Comparison of ENCODE assay signal across 9 cellular contexts in the genomic region with DNA sequence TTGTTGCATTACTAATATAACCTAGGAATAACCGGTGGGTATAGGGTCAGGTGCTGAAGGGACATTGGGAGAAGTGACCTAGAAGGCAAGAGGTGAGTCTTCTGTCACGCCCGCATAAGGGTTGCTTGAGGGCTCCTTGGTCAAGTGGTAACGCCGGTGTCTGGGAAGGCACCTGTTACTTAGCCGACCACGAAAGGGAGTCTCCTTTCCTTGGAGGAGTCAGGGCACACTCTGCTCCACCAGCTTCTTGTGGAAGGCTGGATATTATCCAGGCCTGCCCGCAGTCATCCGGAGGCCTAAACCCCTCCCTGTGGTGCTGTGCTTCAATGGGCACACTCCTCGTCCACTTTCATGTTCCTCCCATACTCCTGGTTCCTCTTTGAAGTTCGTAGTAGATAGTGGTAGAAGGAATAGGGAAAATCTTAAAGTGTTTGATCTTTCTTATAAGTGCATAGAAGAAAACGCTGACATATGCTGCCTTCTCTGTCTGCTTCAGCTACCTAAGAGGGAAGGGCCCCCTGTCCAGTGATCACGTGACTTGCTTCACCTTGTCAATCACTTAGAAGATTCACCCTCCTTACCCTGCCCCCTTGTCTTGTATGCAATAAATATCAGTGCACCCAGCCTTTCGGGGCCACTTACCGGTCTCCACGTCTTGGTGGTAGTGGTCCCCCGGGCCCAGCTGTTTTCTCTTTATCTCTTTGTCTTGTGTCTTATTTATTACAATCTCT. TPM values are rescaled to one million over a fixed set of nuclear protein-coding genes. Genes with fewer than 3 reads are reported as not detected.
A peak's percentile ranks its signal among the peaks of the same experiment; 100 is the strongest.
DNase-seq lines count a peak whose midpoint lies in the region; ATAC-seq and TF ChIP-seq lines count a peak whose summit lies in the region.
"Not testable (repeated sequence)": the region's sequence is repeated elsewhere in the genome, so short reads cannot be mapped to it uniquely, and the experiment has no call there.
"Had no signal": no experiment of that assay in that cellular context is flagged by ENCODE, and none has a peak within 500 bp of the region (broad histone marks: within the 10 kb centered on the region; RNA-seq: fewer than 3 reads in every experiment).

No MANE protein-coding gene starts in this region.

- CTCF ChIA-PET in RWPE1 (lab: Yijun Ruan, JAX) = not testable (repeated sequence)

- not testable (repeated sequence) for TF ChIP-seq EP300 in upper lobe of left lung (IDR thresholded peaks at IDR 0.05)

- H3K27me3 ChIP-seq in esophagus squamous epithelium, right atrium auricular region, upper lobe of left lung: not testable (repeated sequence)
- H3K27me3 ChIP-seq in psoas muscle (ENCODE audit: insufficient read depth in 3 of 3, low read length in 2 of 3) (peaks cover 0 to 21% (median 0%) of the 10 kb centered on the region in 3 donors), spleen (replicated peaks in 1 of 7) (peaks cover 0 to 23% (median 0%) of the 10 kb centered on the region in 7 donors)

- ATAC-seq in psoas muscle; upper lobe of left lung (ENCODE audit: low FRiP score in 2 of 2): not testable (repeated sequence)

- not testable (repeated sequence) for H3K27me3 Mint-ChIP-seq in brain

- DNase-seq in RWPE1 (ENCODE audit: low spot score); esophagus squamous epithelium (lab: John Stamatoyannopoulos, UW); right atrium auricular region (ENCODE audit: low spot score); psoas muscle; upper lobe of left lung: not testable (repeated sequence)
- DNase-seq in myocyte (ENCODE audit: low read depth) = peak; percentile 82
- peak; percentile 56 for DNase-seq in spleen

- H3K27ac Mint-ChIP-seq in brain = peak overlapping the region in 3 of 5 experiments; percentile 68 to 98 (median 93)

- TF ChIP-seq POLR2A in esophagus squamous epithelium (IDR thresholded peaks at IDR 0.05); spleen (IDR thresholded peaks at IDR 0.05); upper lobe of left lung (IDR thresholded peaks at IDR 0.05): not testable (repeated sequence)

- H3K36me3 Mint-ChIP-seq in brain = peaks cover 49% of the 10 kb centered on the region

- intact Hi-C loops in esophagus squamous epithelium (cut with DNase I); psoas muscle (cut with DNase I); spleen (cut with DNase I; ENCODE audit: low total_unique reads): not testable (repeated sequence)

- 77 to 84% methylated on average over 17 of the region's 17 CpGs for WGBS in esophagus squamous epithelium, 2 donors
- WGBS in psoas muscle, 3 donors = 60 to 69% (median 63%) methylated on average over 17 of the region's 17 CpGs
- WGBS in spleen, 5 donors = 88 to 95% (median 91%) methylated on average over 17 of the region's 17 CpGs
- WGBS in upper lobe of left lung, 2 donors = 66 to 74% methylated on average over 17 of the region's 17 CpGs

- H3K36me3 ChIP-seq in esophagus squamous epithelium = peaks cover 0 to 21% (median 0%) of the 10 kb centered on the region in 3 donors
- H3K36me3 ChIP-seq in right atrium auricular region; psoas muscle (ENCODE audit: insufficient read depth in 1 of 2, low read depth in 1 of 2); spleen; upper lobe of left lung: not testable (repeated sequence)

- not testable (repeated sequence) for H3K4me3 Mint-ChIP-seq in brain

- peaks cover 18 to 33% (median 22%) of the 10 kb centered on the region in 5 experiments for H3K9me3 Mint-ChIP-seq in brain

- H3K4me1 Mint-ChIP-seq in brain = peaks cover 37% of the 10 kb centered on the region

- H3K9me3 ChIP-seq in esophagus squamous epithelium = peaks cover 0 to 16% (median 11%) of the 10 kb centered on the region in 3 donors
- H3K9me3 ChIP-seq in right atrium auricular region = peaks cover 0 to 14% of the 10 kb centered on the region in 2 donors
- not testable (repeated sequence) for H3K9me3 ChIP-seq in psoas muscle
- H3K9me3 ChIP-seq in spleen = peaks cover 0 to 27% (median 25%) of the 10 kb centered on the region in 8 donors
- H3K9me3 ChIP-seq in upper lobe of left lung = peaks cover 3 to 16% (median 11%) of the 10 kb centered on the region in 4 donors

- POLR2A ChIA-PET in RWPE1 (lab: Yijun Ruan, JAX; ENCODE audit: low non-redundant PET) = not testable (repeated sequence)

- H3K4me3 ChIP-seq in esophagus squamous epithelium, right atrium auricular region, psoas muscle, spleen, upper lobe of left lung: not testable (repeated sequence)

- H3K27ac ChIP-seq in RWPE1 (peak overlapping the region; percentile 96), esophagus squamous epithelium (peak overlapping the region; percentile 72 to 90 (median 88)), right atrium auricular region (peak overlapping the region; percentile 91 to 95), psoas muscle (peak overlapping the region; percentile 66), upper lobe of left lung (peak overlapping the region; percentile 77 to 91 (median 80))
- H3K27ac ChIP-seq in spleen = not testable (repeated sequence)

- H3K4me1 ChIP-seq in esophagus squamous epithelium = peaks cover 18 to 74% (median 47%) of the 10 kb centered on the region in 3 donors
- H3K4me1 ChIP-seq in right atrium auricular region = peaks cover 0 to 59% of the 10 kb centered on the region in 2 donors
- H3K4me1 ChIP-seq in psoas muscle = peaks cover 13% of the 10 kb centered on the region
- peaks cover 0 to 32% (median 16%) of the 10 kb centered on the region in 6 donors for H3K4me1 ChIP-seq in spleen
- H3K4me1 ChIP-seq in upper lobe of left lung = peaks cover 37 to 51% (median 48%) of the 10 kb centered on the region in 4 donors

- TF ChIP-seq CTCF in RWPE1 (conservative IDR thresholded peaks at IDR 0.05; ENCODE audit: low read depth); brain (conservative IDR thresholded peaks at IDR 0.05); esophagus squamous epithelium (IDR thresholded peaks at IDR 0.05); right atrium auricular region (IDR thresholded peaks at IDR 0.05); psoas muscle (IDR thresholded peaks at IDR 0.05); spleen (IDR thresholded peaks at IDR 0.05 in 8 of 11, conservative IDR thresholded peaks at IDR 0.05 in 3 of 11); upper lobe of left lung (IDR thresholded peaks at IDR 0.05): not testable (repeated sequence)

RNA-seq across cellular contexts. Expression of a gene that starts 16.6 kb away (rescaled TPM):
- polyA plus RNA-seq in brain (ENCODE audit: insufficient read depth, low read depth, low replicate concordance) (40.1 TPM), psoas muscle (1 to 10 TPM; 8.0 to 9.7 (median 8.2) TPM), spleen (1 to 10 TPM in 1 of 3 donors, under 1 TPM in 2; 0.26 to 1.0 (median 0.49) TPM)
- total RNA-seq in esophagus squamous epithelium (10 to 100 TPM; 11.9 to 18.8 (median 15.6) TPM), right atrium auricular region (10 to 100 TPM; 17.9 to 22.4 TPM), myocyte (2.7 and 3.8 TPM in 2 replicates), psoas muscle (10 to 100 TPM; 13.7 to 20.4 (median 16.4) TPM), spleen (1 to 10 TPM in 6 of 7 donors, under 1 TPM in 1; 0.85 to 2.5 (median 1.6) TPM), upper lobe of left lung (10 to 100 TPM in 4 of 6 donors, 1 to 10 TPM in 2; 6.3 to 29.4 (median 15.1) TPM)
- 0.79 TPM for polyA plus RNA-seq in myocyte (2012)
- polyA plus RNA-seq: IgD-negative memory B cell had no signal
